12 cellular contexts compared by ENCODE assay signal in genomic region chr11:9982127-9982795, GRCh38.
DNase-seq lines count a peak whose midpoint lies in the region; ATAC-seq, FAIRE-seq and TF ChIP-seq lines count a peak whose summit lies in the region.
"Had no signal": no experiment of that assay in that cellular context is flagged by ENCODE, and none has a peak within 500 bp of the region (broad histone marks: within the 10 kb centered on the region; RNA-seq: fewer than 3 reads in every experiment).

No MANE protein-coding gene starts in this region.

- CTCF ChIA-PET in endothelial cell of umbilical vein (lab: Charles Lee), result interaction anchor here (0.7 to 2.2 kb wide), 12 partner anchors 9 to 384 kb away, joined by 3 to 9 read pairs (median 3); no protein-coding TSS in a partner anchor

- ATAC-seq in aorta (ENCODE audit: low FRiP score), result no peak
- ATAC-seq in HG03280 (IDR thresholded peaks at IDR 0.05; ENCODE audit: unreplicated experiment), result no peak

- H3K27ac ChIP-seq in endothelial cell of umbilical vein (ENCODE audit: insufficient read depth, low read depth, low read length) (peak overlapping the region; percentile 42), osteoblast (ENCODE audit: low read depth, low read length) (peak overlapping the region; percentile 54), aorta (ENCODE audit: low read depth in 1 of 2, low read length in 2 of 2) (no peak overlapping the region), small intestine (ENCODE audit: low read depth in 1 of 2, low read length in 1 of 2) (no peak overlapping the region)
- H3K27ac ChIP-seq: colonic mucosa had no signal

- H3K4me1 ChIP-seq in endothelial cell of umbilical vein (ENCODE audit: control insufficient read depth, extremely low read depth, insufficient read depth, low read length), result peaks cover 23% of the 10 kb centered on the region
- H3K4me1 ChIP-seq in osteoblast (ENCODE audit: insufficient read depth, low read length), result peaks cover 31% of the 10 kb centered on the region
- H3K4me1 ChIP-seq in aorta (ENCODE audit: control insufficient read depth in 1 of 2, insufficient read depth in 2 of 2, low read length in 2 of 2), result peaks cover 0 to 2% of the 10 kb centered on the region in 2 donors
- H3K4me1 ChIP-seq in small intestine (ENCODE audit: control insufficient read depth in 2 of 2, insufficient read depth in 1 of 2, low read depth in 1 of 2, low read length in 1 of 2), result no peaks in the 10 kb centered on the region
- H3K4me1 ChIP-seq: colonic mucosa had no signal

- H4K20me1 ChIP-seq in endothelial cell of umbilical vein (replicated peaks; ENCODE audit: control insufficient read depth, extremely low read depth, insufficient read depth, low read length), result no peaks in the 10 kb centered on the region
- no peaks in the 10 kb centered on the region for H4K20me1 ChIP-seq in osteoblast (ENCODE audit: insufficient read depth, low read length)

- no peak overlapping the region for H2AFZ ChIP-seq in endothelial cell of umbilical vein (ENCODE audit: low read depth, low read length)
- H2AFZ ChIP-seq in osteoblast (ENCODE audit: low read length), result no peak overlapping the region

- no peak overlapping the region for H3K4me3 ChIP-seq in endothelial cell of umbilical vein (replicated peaks in 1 of 3; ENCODE audit: insufficient read depth in 1 of 3, low read depth in 1 of 3, low read length in 3 of 3)
- peak overlapping the region; percentile 34 for H3K4me3 ChIP-seq in osteoblast (ENCODE audit: insufficient read depth, low read length)
- no peak overlapping the region for H3K4me3 ChIP-seq in aorta (ENCODE audit: low read length in 2 of 2)
- no peak overlapping the region for H3K4me3 ChIP-seq in small intestine (ENCODE audit: low read depth in 1 of 2, low read length in 2 of 2)
- H3K4me3 ChIP-seq: colonic mucosa had no signal

- no peak overlapping the region for H3K9ac ChIP-seq in endothelial cell of umbilical vein (replicated peaks; ENCODE audit: extremely low read depth, insufficient read depth, low read length)

- FAIRE-seq in endothelial cell of umbilical vein (lab: Jason Lieb, UNC) (no peak), small intestine (lab: Jason Lieb, UNC) (no peak)

- TF ChIP-seq POLR2A in endothelial cell of umbilical vein (IDR thresholded peaks at IDR 0.05; ENCODE audit: low read depth, low read length), result no peak

- H3K36me3 ChIP-seq in endothelial cell of umbilical vein (ENCODE audit: control insufficient read depth in 2 of 2, extremely low read depth in 1 of 2, insufficient read depth in 2 of 2, low read length in 2 of 2) (no peaks in the 10 kb centered on the region), osteoblast (ENCODE audit: insufficient read depth, low read length) (no peaks in the 10 kb centered on the region), aorta (ENCODE audit: control insufficient read depth in 1 of 2, insufficient read depth in 2 of 2, low read length in 1 of 2) (no peaks in the 10 kb centered on the region), small intestine (ENCODE audit: control insufficient read depth in 2 of 2, insufficient read depth in 2 of 2, low read length in 2 of 2) (no peaks in the 10 kb centered on the region)
- H3K36me3 ChIP-seq: colonic mucosa had no signal

- H3K4me2 ChIP-seq in endothelial cell of umbilical vein (ENCODE audit: insufficient read depth, low read length) (peak overlapping the region; percentile 26), osteoblast (ENCODE audit: insufficient read depth, low read length) (peak overlapping the region; percentile 71)

- H3K79me2 ChIP-seq in endothelial cell of umbilical vein (ENCODE audit: control insufficient read depth, insufficient read depth, low read length), result no peaks in the 10 kb centered on the region
- peaks cover 3% of the 10 kb centered on the region for H3K79me2 ChIP-seq in osteoblast (ENCODE audit: insufficient read depth, low read length)

- no peaks in the 10 kb centered on the region for H3K27me3 ChIP-seq in endothelial cell of umbilical vein (ENCODE audit: control insufficient read depth in 2 of 2, insufficient read depth in 2 of 2, low read length in 2 of 2)
- H3K27me3 ChIP-seq in osteoblast (ENCODE audit: insufficient read depth, low read length), result no peaks in the 10 kb centered on the region
- H3K27me3 ChIP-seq in aorta (ENCODE audit: control insufficient read depth in 1 of 2, insufficient read depth in 2 of 2, low read length in 1 of 2), result no peaks in the 10 kb centered on the region
- no peaks in the 10 kb centered on the region for H3K27me3 ChIP-seq in small intestine (ENCODE audit: control insufficient read depth in 2 of 2, insufficient read depth in 2 of 2, low read length in 2 of 2)
- H3K27me3 ChIP-seq: colonic mucosa had no signal

- intact Hi-C loops in endothelial cell of umbilical vein (cut with micrococcal nuclease), result no loop called here
- intact Hi-C loops in aorta (cut with DNase I), result no loop called here

- POLR2A ChIA-PET in endothelial cell of umbilical vein (lab: Charles Lee), result no interaction called here

- H3K9me3 ChIP-seq in endothelial cell of umbilical vein (replicated peaks; ENCODE audit: control insufficient read depth, insufficient read depth, low read length), result no peaks in the 10 kb centered on the region
- H3K9me3 ChIP-seq in osteoblast (ENCODE audit: low read depth, low read length), result no peaks in the 10 kb centered on the region
- H3K9me3 ChIP-seq in aorta (ENCODE audit: control insufficient read depth, low read length), result no peaks in the 10 kb centered on the region
- no peaks in the 10 kb centered on the region for H3K9me3 ChIP-seq in small intestine (ENCODE audit: control insufficient read depth, low read depth)
- H3K9me3 ChIP-seq: colonic mucosa had no signal

- DNase-seq in GM03348 (ENCODE audit: low spot score), result peak; percentile 23
- DNase-seq in NCI-H446 (lab: John Stamatoyannopoulos, UW), result peak; percentile 36 to 39
- DNase-seq in endothelial cell of umbilical vein (ENCODE audit: low read depth, low spot score), result peak; percentile 79
- peak; percentile 86 for DNase-seq in osteoblast (ENCODE audit: insufficient read length, low spot score, missing footprints)
- DNase-seq in stimulated activated CD4-positive, alpha-beta T cell treated with anti-CD3 and anti-CD28 coated beads, Interleukin-4, amount 100 ng/mL, for 24 hours, result no peak
- no peak for DNase-seq in aorta
- DNase-seq in small intestine, result no peak
- DNase-seq: activated CD8-positive, alpha-beta memory T cell treated with anti-CD3 and anti-CD28 coated beads, Interleukin-2, amount 50 U/mL, for 48 hours; colonic mucosa; naive B cell; stimulated activated naive CD4-positive, alpha-beta T cell treated with Interleukin-2 at 50 U/mL for 16 hours had no signal

- BruUV-seq in endothelial cell of umbilical vein (replicated peaks; lab: Mats Ljungman, UMichigan), result no TSS peak

- dilution Hi-C loops in endothelial cell of umbilical vein (cut with MboI; ENCODE audit: extremely low pct_ligation_motif_present, low sequenced_read_pairs), result no loop called here

- 71 to 76% methylated on average over 6 of the region's 6 CpGs for WGBS in aorta, 2 donors
- WGBS in small intestine, 3 donors, result 80 to 89% (median 88%) methylated on average over 6 of the region's 6 CpGs

- no peaks in the 10 kb centered on the region for H3K9me1 ChIP-seq in endothelial cell of umbilical vein (replicated peaks; ENCODE audit: control insufficient read depth, extremely low read depth, insufficient read depth, low read length)

- TF ChIP-seq CTCF in endothelial cell of umbilical vein (IDR thresholded peaks at IDR 0.05; ENCODE audit: extremely low read depth in 1 of 2, insufficient read depth in 1 of 2, low read depth in 1 of 2, low read length in 2 of 2) (no peak), osteoblast (IDR thresholded peaks at IDR 0.05; ENCODE audit: extremely low read depth, low read depth, low read length) (no peak)

TF ChIP-seq in endothelial cell of umbilical vein, 7 proteins besides CTCF, POLR2A, EP300 and RAD21:
- TF ChIP-seq POLR2AphosphoS5 (IDR thresholded peaks at IDR 0.05; ENCODE audit: insufficient read depth, low read depth, low read length), result peak; percentile 32
- no peak for TF ChIP-seq JUN (IDR thresholded peaks at IDR 0.05; ENCODE audit: borderline replicate concordance, insufficient read depth, insufficient read length, low read depth)
- peak; percentile 52 for TF ChIP-seq FOS (IDR thresholded peaks at IDR 0.05; ENCODE audit: borderline replicate concordance, insufficient read depth, low read length)

Comparison
In these comparisons a context has a peak if more than half of its experiments do, and no peak if none do; other contexts are left out.
1. DNase-seq: peak in GM03348 (single experiment), NCI-H446 (2 of 2), endothelial cell of umbilical vein (single experiment) and osteoblast (single experiment); none in stimulated activated CD4-positive, alpha-beta T cell treated with anti-CD3 and anti-CD28 coated beads, Interleukin-4, amount 100 ng/mL, for 24 hours (single experiment), aorta (0 of 2) and small intestine (single experiment).
2. H3K27ac ChIP-seq: peak in endothelial cell of umbilical vein (single experiment) and osteoblast (single experiment); none in aorta (0 of 2) and small intestine (0 of 2).